Comparison of ENCODE assay signal across 25 cellular contexts in genomic region chr6:138211048-138211581, GRCh38. TPM values are rescaled to one million over a fixed set of nuclear protein-coding genes. Genes with fewer than 3 reads are reported as not detected.
DNase-seq lines count a peak whose midpoint lies in the region; ATAC-seq, FAIRE-seq and TF ChIP-seq lines count a peak whose summit lies in the region.
"Had no signal": no experiment of that assay in that cellular context is flagged by ENCODE, and none has a peak within 500 bp of the region (broad histone marks: within the 10 kb centered on the region; RNA-seq: fewer than 3 reads in every experiment).

No MANE protein-coding gene starts in this region.

- POLR2A ChIA-PET in WTC11 (lab: Charles Lee) = interaction anchor here (0.6 kb wide), 1 partner anchor 313 kb away, joined by 3 read pairs; no protein-coding TSS in a partner anchor

- no peak overlapping the region for H3K27ac Mint-ChIP-seq in WTC11
- no peak overlapping the region for H3K27ac Mint-ChIP-seq in mesothelial cell of epicardium
- H3K27ac Mint-ChIP-seq: activated CD8-positive, alpha-beta memory T cell treated with anti-CD3 and anti-CD28 coated beads, Interleukin-2, amount 10 ng/mL, durations not matched to agents 7 days and 5 days; natural killer cell treated with Interleukin-12 subunit alpha and Interleukin-12 subunit beta and Interleukin-15 and Interleukin-18, amount 100 ng/mL, for 72 hours; stimulated activated memory B cell treated with anti-CD40 and anti-IgM and Interleukin-4, amounts not matched to agents 10 μg/mL and 1 μg/mL and 100 μg/mL, for 72 hours; T-helper 2 cell treated with Interferon-gamma antibody and Interleukin-4, amounts not matched to agents 5 μg/mL and 100 μg/mL, for 36 hours had no signal

- H4K20me1 ChIP-seq in keratinocyte (ENCODE audit: control insufficient read depth, extremely low read depth, insufficient read depth, low read length) = no peaks in the 10 kb centered on the region
- H4K20me1 ChIP-seq: BLaER1 treated with 17β-estradiol and CSF1 and Interleukin-3, amounts not matched to agents 10 nM and 100 nM had no signal

- H3K9ac ChIP-seq in keratinocyte (ENCODE audit: control insufficient read depth, extremely low read depth, insufficient read depth, low read length) = no peak overlapping the region
- H3K9ac ChIP-seq: BLaER1 treated with 17β-estradiol and CSF1 and Interleukin-3, amounts not matched to agents 10 nM and 100 nM had no signal

- H3K36me3 Mint-ChIP-seq in WTC11 = no peaks in the 10 kb centered on the region
- peaks cover 7% of the 10 kb centered on the region for H3K36me3 Mint-ChIP-seq in mesothelial cell of epicardium
- H3K36me3 Mint-ChIP-seq: activated CD8-positive, alpha-beta memory T cell treated with anti-CD3 and anti-CD28 coated beads, Interleukin-2, amount 10 ng/mL, durations not matched to agents 7 days and 5 days; natural killer cell treated with Interleukin-12 subunit alpha and Interleukin-12 subunit beta and Interleukin-15 and Interleukin-18, amount 100 ng/mL, for 72 hours; stimulated activated memory B cell treated with anti-CD40 and anti-IgM and Interleukin-4, amounts not matched to agents 10 μg/mL and 1 μg/mL and 100 μg/mL, for 72 hours had no signal

- no peaks in the 10 kb centered on the region for H3K9me3 ChIP-seq in keratinocyte (ENCODE audit: control insufficient read depth, low read depth, low read length)
- H3K9me3 ChIP-seq: adrenal gland; BLaER1 treated with 17β-estradiol and CSF1 and Interleukin-3, amounts not matched to agents 10 nM and 100 nM; psoas muscle had no signal

- no peaks in the 10 kb centered on the region for H3K9me1 ChIP-seq in keratinocyte (ENCODE audit: control insufficient read depth, extremely low read depth, insufficient read depth, low read length)

- no peak overlapping the region for H2AFZ ChIP-seq in keratinocyte (ENCODE audit: control insufficient read depth, low read length)

- no peak overlapping the region for H3K4me2 ChIP-seq in keratinocyte (ENCODE audit: control insufficient read depth, extremely low read depth, insufficient read depth, low read depth, low read length)
- H3K4me2 ChIP-seq: BLaER1 treated with 17β-estradiol and CSF1 and Interleukin-3, amounts not matched to agents 10 nM and 100 nM had no signal

- no peak for FAIRE-seq in keratinocyte (lab: Jason Lieb, UNC)
- FAIRE-seq: endometrium had no signal

- H3K9me3 Mint-ChIP-seq in WTC11 (no peaks in the 10 kb centered on the region), mesothelial cell of epicardium (peaks cover 4% of the 10 kb centered on the region)
- H3K9me3 Mint-ChIP-seq: natural killer cell treated with Interleukin-12 subunit alpha and Interleukin-12 subunit beta and Interleukin-15 and Interleukin-18, amount 100 ng/mL, for 72 hours; stimulated activated memory B cell treated with anti-CD40 and anti-IgM and Interleukin-4, amounts not matched to agents 10 μg/mL and 1 μg/mL and 100 μg/mL, for 72 hours; T-helper 2 cell treated with Interferon-gamma antibody and Interleukin-4, amounts not matched to agents 5 μg/mL and 100 μg/mL, for 36 hours had no signal

- no peaks in the 10 kb centered on the region for H3K27me3 ChIP-seq in keratinocyte (ENCODE audit: control insufficient read depth, extremely low read depth, insufficient read depth, low read length)
- H3K27me3 ChIP-seq: BLaER1 treated with 17β-estradiol and CSF1 and Interleukin-3, amounts not matched to agents 10 nM and 100 nM had no signal

- no peak overlapping the region for H3K27ac ChIP-seq in keratinocyte (ENCODE audit: control insufficient read depth, insufficient read depth, low read length)
- H3K27ac ChIP-seq: BLaER1 treated with 17β-estradiol and CSF1 and Interleukin-3, amounts not matched to agents 10 nM and 100 nM; psoas muscle had no signal

- TF ChIP-seq CTCF in LNCAP (IDR thresholded peaks at IDR 0.05) = peak; percentile 30; the same call in 1 of the 2 replicates
- no peak for TF ChIP-seq CTCF in WTC11 (IDR thresholded peaks at IDR 0.05)
- TF ChIP-seq CTCF in keratinocyte (optimal IDR thresholded peaks at IDR 0.05 in 1 of 3, IDR thresholded peaks at IDR 0.05 in 1 of 3, conservative IDR thresholded peaks at IDR 0.05 in 1 of 3; ENCODE audit: extremely low read depth in 1 of 3, insufficient read depth in 2 of 3, low read length in 3 of 3) = peak; percentile 13 to 39 (median 24)
- TF ChIP-seq CTCF in mesothelial cell of epicardium (IDR thresholded peaks at IDR 0.05; ENCODE audit: unreplicated experiment) = no peak

- no peak overlapping the region for H3K4me3 ChIP-seq in keratinocyte (ENCODE audit: control insufficient read depth in 2 of 3, extremely low read depth in 1 of 3, insufficient read depth in 2 of 3, low read depth in 1 of 3, low read length in 3 of 3)
- H3K4me3 ChIP-seq: adrenal gland; BLaER1 treated with 17β-estradiol and CSF1 and Interleukin-3, amounts not matched to agents 10 nM and 100 nM; psoas muscle had no signal

- CTCF ChIA-PET in WTC11 (lab: Charles Lee) = interaction anchor here (0.6 to 2.4 kb wide), 25 partner anchors 9 to 216 kb away, joined by 3 to 73 read pairs (median 5); partner anchors contain the start of gene ARFGEF3

- no peaks in the 10 kb centered on the region for H3K36me3 ChIP-seq in keratinocyte (ENCODE audit: control insufficient read depth in 2 of 2, extremely low read depth in 1 of 2, insufficient read depth in 2 of 2, low read length in 2 of 2)
- H3K36me3 ChIP-seq: adrenal gland; BLaER1 treated with 17β-estradiol and CSF1 and Interleukin-3, amounts not matched to agents 10 nM and 100 nM had no signal

- H3K4me3 Mint-ChIP-seq in WTC11 (no peak overlapping the region), mesothelial cell of epicardium (no peak overlapping the region)
- H3K4me3 Mint-ChIP-seq: activated CD8-positive, alpha-beta memory T cell treated with anti-CD3 and anti-CD28 coated beads, Interleukin-2, amount 10 ng/mL, durations not matched to agents 7 days and 5 days; natural killer cell treated with Interleukin-12 subunit alpha and Interleukin-12 subunit beta and Interleukin-15 and Interleukin-18, amount 100 ng/mL, for 72 hours; stimulated activated memory B cell treated with anti-CD40 and anti-IgM and Interleukin-4, amounts not matched to agents 10 μg/mL and 1 μg/mL and 100 μg/mL, for 72 hours; T-helper 2 cell treated with Interferon-gamma antibody and Interleukin-4, amounts not matched to agents 5 μg/mL and 100 μg/mL, for 36 hours had no signal

- peak; percentile 61 for ATAC-seq in WTC11
- ATAC-seq in HG03571 (IDR thresholded peaks at IDR 0.05; ENCODE audit: unreplicated experiment) = no peak
- ATAC-seq: activated CD8-positive, alpha-beta memory T cell treated with anti-CD3 and anti-CD28 coated beads, Interleukin-2, amount 10 ng/mL, durations not matched to agents 7 days and 5 days; left ventricle myocardium superior; natural killer cell treated with Interleukin-12 subunit alpha and Interleukin-12 subunit beta and Interleukin-15 and Interleukin-18, amount 100 ng/mL, for 72 hours; psoas muscle; stimulated activated memory B cell treated with anti-CD40 and anti-IgM and Interleukin-4, amounts not matched to agents 10 μg/mL and 1 μg/mL and 100 μg/mL, for 72 hours had no signal

- no peaks in the 10 kb centered on the region for H3K27me3 Mint-ChIP-seq in WTC11 (ENCODE audit: low read depth)
- no peaks in the 10 kb centered on the region for H3K27me3 Mint-ChIP-seq in mesothelial cell of epicardium (ENCODE audit: low read depth)

- in situ Hi-C loops in KBM-7 (cut with MboI; ENCODE audit: low pct_unique_long_range_greater_than_20kb, low sequenced_read_pairs) = no loop called here

- H3K79me2 ChIP-seq in keratinocyte (ENCODE audit: control insufficient read depth, insufficient read depth, low read length) = no peaks in the 10 kb centered on the region

- dilution Hi-C loops in keratinocyte (cut with MboI; ENCODE audit: extremely low pct_ligation_motif_present, low sequenced_read_pairs) = no loop called here

- peaks cover 21% of the 10 kb centered on the region for H3K4me1 Mint-ChIP-seq in WTC11
- H3K4me1 Mint-ChIP-seq in mesothelial cell of epicardium = peaks cover 16% of the 10 kb centered on the region
- H3K4me1 Mint-ChIP-seq: activated CD8-positive, alpha-beta memory T cell treated with anti-CD3 and anti-CD28 coated beads, Interleukin-2, amount 10 ng/mL, durations not matched to agents 7 days and 5 days; stimulated activated memory B cell treated with anti-CD40 and anti-IgM and Interleukin-4, amounts not matched to agents 10 μg/mL and 1 μg/mL and 100 μg/mL, for 72 hours had no signal

- no peak for DNase-seq in WTC11 (ENCODE audit: low spot score)
- no peak for DNase-seq in keratinocyte (ENCODE audit: low read depth, low spot score)
- peak; percentile 79 for DNase-seq in superior temporal gyrus (ENCODE audit: extremely low spot score)
- DNase-seq in mesothelial cell of epicardium (ENCODE audit: low spot score in 2 of 2, unreplicated experiment in 2 of 2) = no peak
- no peak for DNase-seq in KBM-7
- DNase-seq: activated CD4-positive, CD25-positive, alpha-beta regulatory T cell treated with anti-CD3 and anti-CD28 coated beads, Interleukin-2, amount 50 U/mL, for 72 hours; activated CD8-positive, alpha-beta memory T cell treated with anti-CD3 and anti-CD28 coated beads, Interleukin-2, amount 10 ng/mL, durations not matched to agents 7 days and 5 days; adrenal gland; central memory CD4-positive, alpha-beta T cell; DMS153; GOT3; left ventricle myocardium superior; NCI-H187; NCI-H446; psoas muscle; SHP77 treated with DMSO at 0.1 percent for 48 hours; stimulated activated CD4-positive, alpha-beta T cell treated with anti-CD3 and anti-CD28 coated beads, Interleukin-12 subunit alpha, Interleukin-12 subunit beta, amount 100 ng/mL, for 4 hours had no signal

- H3K4me1 ChIP-seq in keratinocyte (ENCODE audit: control insufficient read depth, extremely low read depth, insufficient read depth, low read length) = no peaks in the 10 kb centered on the region
- H3K4me1 ChIP-seq: adrenal gland; BLaER1 treated with 17β-estradiol and CSF1 and Interleukin-3, amounts not matched to agents 10 nM and 100 nM; psoas muscle had no signal

RNA-seq across cellular contexts. Expression of gene PBOV1, which starts 7.2 kb away (rescaled TPM):
- total RNA-seq in WTC11 (2021) (not detected in 3 replicates), mesothelial cell of epicardium (not detected in 3 replicates)
- polyA plus RNA-seq in keratinocyte = not detected in 3 replicates
- polyA plus RNA-seq in keratinocyte (2011; ENCODE audit: low read depth) = not detected
- not detected in 2 replicates for polyA plus RNA-seq in keratinocyte (2011; cell fraction: cytosol; rRNA removed)
- polyA plus RNA-seq in keratinocyte (2011; cell fraction: nucleus; rRNA removed) = not detected in 2 replicates
- not detected in 2 replicates for polyA plus RNA-seq in keratinocyte (2012; ENCODE audit: low replicate concordance)
- polyA minus RNA-seq in keratinocyte = not detected in 3 replicates
- not detected for polyA minus RNA-seq in keratinocyte (2011; cell fraction: cytosol; rRNA and poly(A)+ RNA removed)
- polyA minus RNA-seq in keratinocyte (2011; cell fraction: nucleus; rRNA and poly(A)+ RNA removed) = not detected in 2 replicates
- total RNA-seq: activated CD8-positive, alpha-beta memory T cell treated with anti-CD3 and anti-CD28 coated beads, Interleukin-2, amount 10 ng/mL, durations not matched to agents 7 days and 5 days; adrenal gland; HT1080; left ventricle myocardium superior; natural killer cell treated with Interleukin-12 subunit alpha and Interleukin-12 subunit beta and Interleukin-15 and Interleukin-18, amount 100 ng/mL, for 72 hours; psoas muscle had no signal
- polyA plus RNA-seq: adrenal gland, psoas muscle had no signal

RNA-seq across cellular contexts. Expression of gene ARFGEF3, which starts 49.4 kb away (rescaled TPM):
- total RNA-seq in WTC11 (2021) (20.0 to 20.5 TPM (median 20.1 TPM) in 3 replicates), mesothelial cell of epicardium (6.1 to 6.3 TPM (median 6.1 TPM) in 3 replicates)
- 0.09 to 0.14 TPM (median 0.13 TPM) in 3 replicates for polyA plus RNA-seq in keratinocyte
- 0.17 TPM for polyA plus RNA-seq in keratinocyte (2011; ENCODE audit: low read depth)
- 0.09 and 0.17 TPM in 2 replicates for polyA plus RNA-seq in keratinocyte (2011; cell fraction: cytosol; rRNA removed)
- polyA plus RNA-seq in keratinocyte (2011; cell fraction: nucleus; rRNA removed) = 0.32 and 0.36 TPM in 2 replicates
- 0.08 and 0.30 TPM in 2 replicates for polyA plus RNA-seq in keratinocyte (2012; ENCODE audit: low replicate concordance)
- polyA minus RNA-seq in keratinocyte = 0.23 to 0.45 TPM (median 0.36 TPM) in 3 replicates
- polyA minus RNA-seq in keratinocyte (2011; cell fraction: cytosol; rRNA and poly(A)+ RNA removed) = 0.19 TPM
- 0.53 and 0.62 TPM in 2 replicates for polyA minus RNA-seq in keratinocyte (2011; cell fraction: nucleus; rRNA and poly(A)+ RNA removed)

Comparison
In these comparisons a context has a peak if more than half of its experiments do, and no peak if none do; other contexts are left out.
1. CTCF ChIP-seq: peak in LNCAP (single experiment) and keratinocyte (3 of 3); none in WTC11 (single experiment) and mesothelial cell of epicardium (single experiment).